ENCODE assay signal across 22 cellular contexts in genomic region chr14:100524233-100524932, GRCh38.
A peak's percentile ranks its signal among the peaks of the same experiment; 100 is the strongest.
DNase-seq lines count a peak whose midpoint lies in the region; ATAC-seq and TF ChIP-seq lines count a peak whose summit lies in the region.
"Had no signal": no experiment of that assay in that cellular context is flagged by ENCODE, and none has a peak within 500 bp of the region (broad histone marks: within the 10 kb centered on the region; RNA-seq: fewer than 3 reads in every experiment).

No MANE protein-coding gene starts in this region.

- ATAC-seq in natural killer cell (no peak), upper lobe of right lung (no peak)
- no peak for ATAC-seq in natural killer cell treated with Interleukin-12 subunit alpha and Interleukin-12 subunit beta and Interleukin-15 and Interleukin-18, amount 100 ng/mL, for 72 hours
- ATAC-seq: left lung had no signal

- no peaks in the 10 kb centered on the region for H3K4me1 Mint-ChIP-seq in natural killer cell
- H3K4me1 Mint-ChIP-seq in natural killer cell treated with Interleukin-12 subunit alpha and Interleukin-12 subunit beta and Interleukin-15 and Interleukin-18, amount 100 ng/mL, for 72 hours (ENCODE audit: low read depth in 2 of 2) = no peaks in the 10 kb centered on the region
- H3K4me1 Mint-ChIP-seq: activated naive CD4-positive, alpha-beta T cell treated with anti-CD3 and anti-CD28 coated beads, Interleukin-2, amount 50 U/mL, for 24 hours; mesothelial cell of epicardium had no signal

- H3K36me3 ChIP-seq in hepatocyte (replicated peaks; ENCODE audit: insufficient read depth, low read depth) (no peaks in the 10 kb centered on the region), upper lobe of right lung (peaks cover 12% of the 10 kb centered on the region)
- H3K36me3 ChIP-seq: SJCRH30 had no signal

- intact Hi-C loops in natural killer cell (cut with micrococcal nuclease) = no loop called here
- intact Hi-C loops in upper lobe of right lung (cut with DNase I) = no loop called here

- no peaks in the 10 kb centered on the region for H3K36me3 Mint-ChIP-seq in natural killer cell
- no peaks in the 10 kb centered on the region for H3K36me3 Mint-ChIP-seq in natural killer cell treated with Interleukin-12 subunit alpha and Interleukin-12 subunit beta and Interleukin-15 and Interleukin-18, amount 100 ng/mL, for 72 hours
- H3K36me3 Mint-ChIP-seq: activated naive CD4-positive, alpha-beta T cell treated with anti-CD3 and anti-CD28 coated beads, Interleukin-2, amount 50 U/mL, for 24 hours; mesothelial cell of epicardium had no signal

- H3K9me3 Mint-ChIP-seq in natural killer cell = no peaks in the 10 kb centered on the region
- no peaks in the 10 kb centered on the region for H3K9me3 Mint-ChIP-seq in natural killer cell treated with Interleukin-12 subunit alpha and Interleukin-12 subunit beta and Interleukin-15 and Interleukin-18, amount 100 ng/mL, for 72 hours
- H3K9me3 Mint-ChIP-seq: activated naive CD4-positive, alpha-beta T cell treated with anti-CD3 and anti-CD28 coated beads, Interleukin-2, amount 50 U/mL, for 24 hours; mesothelial cell of epicardium had no signal

- no peaks in the 10 kb centered on the region for H3K27me3 Mint-ChIP-seq in natural killer cell (ENCODE audit: low read depth in 2 of 2)
- no peaks in the 10 kb centered on the region for H3K27me3 Mint-ChIP-seq in natural killer cell treated with Interleukin-12 subunit alpha and Interleukin-12 subunit beta and Interleukin-15 and Interleukin-18, amount 100 ng/mL, for 72 hours
- H3K27me3 Mint-ChIP-seq: activated naive CD4-positive, alpha-beta T cell treated with anti-CD3 and anti-CD28 coated beads, Interleukin-2, amount 50 U/mL, for 24 hours had no signal

- WGBS in hepatocyte (ENCODE audit: low lambda C conversion rate, missing lambda C conversion rate) = 85% methylated on average over 12 of the region's 12 CpGs

- H3K27me3 ChIP-seq in hepatocyte = no peaks in the 10 kb centered on the region
- no peaks in the 10 kb centered on the region for H3K27me3 ChIP-seq in upper lobe of right lung
- H3K27me3 ChIP-seq: ascending aorta, esophagus squamous epithelium, left lung, SJCRH30 had no signal

- H3K4me1 ChIP-seq in hepatocyte (ENCODE audit: insufficient read depth) (no peaks in the 10 kb centered on the region), upper lobe of right lung (no peaks in the 10 kb centered on the region)
- H3K4me1 ChIP-seq: ascending aorta, esophagus squamous epithelium, left lung, prostate gland, SJCRH30 had no signal

- H3K4me3 Mint-ChIP-seq in natural killer cell = no peak overlapping the region
- H3K4me3 Mint-ChIP-seq in natural killer cell treated with Interleukin-12 subunit alpha and Interleukin-12 subunit beta and Interleukin-15 and Interleukin-18, amount 100 ng/mL, for 72 hours = no peak overlapping the region
- H3K4me3 Mint-ChIP-seq: activated naive CD4-positive, alpha-beta T cell treated with anti-CD3 and anti-CD28 coated beads, Interleukin-2, amount 50 U/mL, for 24 hours; mesothelial cell of epicardium had no signal

- no peaks in the 10 kb centered on the region for H3K79me2 ChIP-seq in hepatocyte

- no peak overlapping the region for H3K4me3 ChIP-seq in hepatocyte
- no peak overlapping the region for H3K4me3 ChIP-seq in upper lobe of right lung
- H3K4me3 ChIP-seq: ascending aorta, esophagus squamous epithelium, left lung, prostate gland, SJCRH30, smooth muscle cell had no signal

- H3K9me3 ChIP-seq in hepatocyte (ENCODE audit: low read depth) (no peaks in the 10 kb centered on the region), upper lobe of right lung (no peaks in the 10 kb centered on the region)
- H3K9me3 ChIP-seq: ascending aorta, esophagus squamous epithelium, left lung, prostate gland, SJCRH30 had no signal

- H3K4me2 ChIP-seq in hepatocyte = no peak overlapping the region
- H3K4me2 ChIP-seq: smooth muscle cell had no signal

- no peaks in the 10 kb centered on the region for H3K9me2 ChIP-seq in hepatocyte (replicated peaks; ENCODE audit: insufficient read depth)

- no peak overlapping the region for H3K27ac Mint-ChIP-seq in natural killer cell
- H3K27ac Mint-ChIP-seq in natural killer cell treated with Interleukin-12 subunit alpha and Interleukin-12 subunit beta and Interleukin-15 and Interleukin-18, amount 100 ng/mL, for 72 hours = no peak overlapping the region
- H3K27ac Mint-ChIP-seq: activated naive CD4-positive, alpha-beta T cell treated with anti-CD3 and anti-CD28 coated beads, Interleukin-2, amount 50 U/mL, for 24 hours; mesothelial cell of epicardium had no signal

- H4K20me1 ChIP-seq in hepatocyte (ENCODE audit: insufficient read depth, poor library complexity, severe bottlenecking) = no peaks in the 10 kb centered on the region

- H2AFZ ChIP-seq in hepatocyte = no peak overlapping the region

- peak; percentile 65 for DNase-seq in DMS 273 (lab: John Stamatoyannopoulos, UW; ENCODE audit: unreplicated experiment)
- no peak for DNase-seq in DMS 273 treated with DMSO at 0.1 percent for 48 hours (lab: John Stamatoyannopoulos, UW)
- peak; percentile 8 for DNase-seq in natural killer cell
- DNase-seq in natural killer cell treated with Interleukin-12 subunit alpha and Interleukin-12 subunit beta and Interleukin-15 and Interleukin-18, amount 100 ng/mL, for 72 hours (ENCODE audit: low spot score) = no peak
- peak; percentile 3 for DNase-seq in hepatocyte (ENCODE audit: low spot score)
- peak; percentile 13 for DNase-seq in upper lobe of right lung
- no peak for DNase-seq in activated CD8-positive, alpha-beta memory T cell treated with anti-CD3 and anti-CD28 coated beads for 24 hours
- DNase-seq in NCI-H748 treated with DMSO at 0.1 percent for 48 hours (lab: John Stamatoyannopoulos, UW) = no peak
- DNase-seq: activated CD4-positive, alpha-beta T cell treated with anti-CD3 and anti-CD28 coated beads, Interleukin-2, amount 50 U/mL, for 4 hours; esophagus squamous epithelium; MM.1S; NCI-H1436 treated with DMSO at 0.1 percent for 48 hours; stimulated activated CD4-positive, alpha-beta T cell treated with anti-CD3 and anti-CD28 coated beads, Interleukin-4, amount 100 ng/mL, for 4 hours; T-helper 1 cell had no signal

- H3K27ac ChIP-seq in hepatocyte = no peak overlapping the region
- no peak overlapping the region for H3K27ac ChIP-seq in upper lobe of right lung
- H3K27ac ChIP-seq: 22Rv1, ascending aorta, esophagus squamous epithelium, left lung, prostate gland, SJCRH30 had no signal

- TF ChIP-seq CTCF in natural killer cell (IDR thresholded peaks at IDR 0.05) = no peak
- no peak for TF ChIP-seq CTCF in hepatocyte (IDR thresholded peaks at IDR 0.05; ENCODE audit: poor library complexity)
- no peak for TF ChIP-seq CTCF in upper lobe of right lung (IDR thresholded peaks at IDR 0.05)

Comparison
In these comparisons a context has a peak if more than half of its experiments do, and no peak if none do; other contexts are left out.
1. DNase-seq: peak in DMS 273 (single experiment), natural killer cell (single experiment), hepatocyte (single experiment) and upper lobe of right lung (single experiment); none in DMS 273 treated with DMSO at 0.1 percent for 48 hours (single experiment), natural killer cell treated with Interleukin-12 subunit alpha and Interleukin-12 subunit beta and Interleukin-15 and Interleukin-18, amount 100 ng/mL, for 72 hours (single experiment), activated CD8-positive, alpha-beta memory T cell treated with anti-CD3 and anti-CD28 coated beads for 24 hours (single experiment) and NCI-H748 treated with DMSO at 0.1 percent for 48 hours (single experiment).